20 cellular contexts compared by ENCODE assay signal in the genomic region with DNA sequence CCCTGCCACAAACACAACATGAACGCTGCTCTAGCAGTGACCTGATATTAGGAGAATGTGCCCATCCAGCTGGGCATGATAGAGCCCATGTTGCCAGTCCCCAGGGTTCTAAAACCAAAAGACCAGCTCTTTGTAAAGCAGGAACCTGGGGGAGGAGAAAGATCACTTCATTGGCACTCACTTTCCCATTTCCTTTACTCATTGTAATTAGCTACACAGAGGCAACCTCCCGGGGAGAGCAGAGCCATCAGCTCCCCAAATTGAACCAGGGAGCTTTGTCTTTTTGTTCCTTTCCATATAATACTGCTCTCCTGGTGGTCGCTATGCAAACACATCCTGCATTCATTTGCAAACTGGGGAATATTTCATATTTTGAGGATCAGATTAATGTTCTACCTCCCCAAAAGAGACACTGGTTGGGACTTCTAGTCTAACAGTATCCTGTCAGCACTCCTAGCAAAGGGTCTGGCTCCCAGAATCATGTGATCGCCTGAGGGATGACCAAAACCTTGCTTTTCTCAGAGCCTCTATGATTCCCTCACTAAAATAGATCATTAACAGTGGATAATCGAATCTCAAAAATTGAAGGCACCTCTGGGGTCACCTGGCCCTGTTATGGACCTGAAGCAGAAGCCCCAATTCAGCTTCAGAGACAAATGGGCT.
"Had no signal": no experiment of that assay in that cellular context is flagged by ENCODE, and none has a peak within 500 bp of the region (broad histone marks: within the 10 kb centered on the region; RNA-seq: fewer than 3 reads in every experiment).

No MANE protein-coding gene starts in this region.

- H3K4me3 Mint-ChIP-seq: activated CD4-positive, alpha-beta memory T cell treated with anti-CD3 and anti-CD28 coated beads, Interleukin-2, amount 10 ng/mL, durations not matched to agents 7 days and 5 days; activated CD4-positive, alpha-beta T cell treated with anti-CD3 and anti-CD28 coated beads for 36 hours; activated naive CD8-positive, alpha-beta T cell treated with anti-CD3 and anti-CD28 coated beads, Interleukin-2, amount 10 ng/mL, durations not matched to agents 7 days and 5 days; activated T-helper 17 cell treated with anti-CD3 and anti-CD28 coated beads, Interleukin-2, amount 50 U/mL, for 72 hours; effector memory CD8-positive, alpha-beta T cell; naive thymus-derived CD4-positive, alpha-beta T cell; stimulated activated naive CD8-positive, alpha-beta T cell treated with anti-CD3 and anti-CD28 coated beads, Interleukin-15, amount 100 ng/mL, for 72 hours had no signal

- H2AFZ ChIP-seq: parathyroid adenoma had no signal

- H3K9ac ChIP-seq: parathyroid adenoma had no signal

- H3K36me3 Mint-ChIP-seq: activated naive CD8-positive, alpha-beta T cell treated with anti-CD3 and anti-CD28 coated beads, Interleukin-2, amount 10 ng/mL, durations not matched to agents 7 days and 5 days; naive thymus-derived CD4-positive, alpha-beta T cell had no signal

- H3K4me1 ChIP-seq: parathyroid adenoma, suprapubic skin had no signal

- H3K9me3 ChIP-seq: left ventricle myocardium inferior, suprapubic skin, transverse colon had no signal

- H3K4me2 ChIP-seq: smooth muscle cell had no signal

- DNase-seq: activated CD4-positive, alpha-beta memory T cell treated with anti-CD3 and anti-CD28 coated beads, Interleukin-2, amount 10 ng/mL, durations not matched to agents 7 days and 5 days; activated CD4-positive, alpha-beta T cell treated with anti-CD3 and anti-CD28 coated beads for 36 hours; activated naive CD4-positive, alpha-beta T cell; activated naive CD8-positive, alpha-beta T cell treated with anti-CD3 and anti-CD28 coated beads, Interleukin-2, amount 10 ng/mL, durations not matched to agents 7 days and 5 days; activated T-cell treated with anti-CD3 and anti-CD28 coated beads, Interleukin-2, amount 50 U/mL, for 1 hour; amygdala; effector memory CD8-positive, alpha-beta T cell; kidney; left ventricle myocardium inferior; naive thymus-derived CD4-positive, alpha-beta T cell; stimulated activated CD4-positive, alpha-beta T cell treated with anti-CD3 and anti-CD28 coated beads, Interleukin-4, amount 100 ng/mL, for 1 hour; stimulated activated naive CD8-positive, alpha-beta T cell treated with anti-CD3 and anti-CD28 coated beads, Interleukin-15, amount 100 ng/mL, for 72 hours; T-helper 2 cell; transverse colon had no signal

- H3K27me3 ChIP-seq: cardiac muscle cell had no signal

- H3K27ac ChIP-seq: cardiac muscle cell, left ventricle myocardium inferior, parathyroid adenoma, suprapubic skin, transverse colon had no signal

- H3K4me3 ChIP-seq: cardiac muscle cell, left ventricle myocardium inferior, smooth muscle cell, suprapubic skin, transverse colon had no signal

- H3K27ac Mint-ChIP-seq: activated CD4-positive, alpha-beta memory T cell treated with anti-CD3 and anti-CD28 coated beads, Interleukin-2, amount 10 ng/mL, durations not matched to agents 7 days and 5 days; activated CD4-positive, alpha-beta T cell treated with anti-CD3 and anti-CD28 coated beads for 36 hours; activated naive CD8-positive, alpha-beta T cell treated with anti-CD3 and anti-CD28 coated beads, Interleukin-2, amount 10 ng/mL, durations not matched to agents 7 days and 5 days; activated T-helper 17 cell treated with anti-CD3 and anti-CD28 coated beads, Interleukin-2, amount 50 U/mL, for 72 hours; effector memory CD8-positive, alpha-beta T cell; naive thymus-derived CD4-positive, alpha-beta T cell; stimulated activated naive CD8-positive, alpha-beta T cell treated with anti-CD3 and anti-CD28 coated beads, Interleukin-15, amount 100 ng/mL, for 72 hours had no signal

- H3K36me3 ChIP-seq: cardiac muscle cell, left ventricle myocardium inferior, suprapubic skin, transverse colon had no signal

- H3K79me2 ChIP-seq: parathyroid adenoma had no signal

- H3K9me3 Mint-ChIP-seq: activated CD4-positive, alpha-beta memory T cell treated with anti-CD3 and anti-CD28 coated beads, Interleukin-2, amount 10 ng/mL, durations not matched to agents 7 days and 5 days; activated naive CD8-positive, alpha-beta T cell treated with anti-CD3 and anti-CD28 coated beads, Interleukin-2, amount 10 ng/mL, durations not matched to agents 7 days and 5 days; activated T-helper 17 cell treated with anti-CD3 and anti-CD28 coated beads, Interleukin-2, amount 50 U/mL, for 72 hours; effector memory CD8-positive, alpha-beta T cell; naive thymus-derived CD4-positive, alpha-beta T cell; stimulated activated naive CD8-positive, alpha-beta T cell treated with anti-CD3 and anti-CD28 coated beads, Interleukin-15, amount 100 ng/mL, for 72 hours had no signal

- ATAC-seq: activated CD4-positive, alpha-beta T cell treated with anti-CD3 and anti-CD28 coated beads for 36 hours; activated T-helper 17 cell treated with anti-CD3 and anti-CD28 coated beads, Interleukin-2, amount 50 U/mL, for 72 hours; effector memory CD8-positive, alpha-beta T cell; naive thymus-derived CD4-positive, alpha-beta T cell; sciatic nerve; stimulated activated naive CD8-positive, alpha-beta T cell treated with anti-CD3 and anti-CD28 coated beads, Interleukin-15, amount 100 ng/mL, for 72 hours had no signal
